In the genomic region with DNA sequence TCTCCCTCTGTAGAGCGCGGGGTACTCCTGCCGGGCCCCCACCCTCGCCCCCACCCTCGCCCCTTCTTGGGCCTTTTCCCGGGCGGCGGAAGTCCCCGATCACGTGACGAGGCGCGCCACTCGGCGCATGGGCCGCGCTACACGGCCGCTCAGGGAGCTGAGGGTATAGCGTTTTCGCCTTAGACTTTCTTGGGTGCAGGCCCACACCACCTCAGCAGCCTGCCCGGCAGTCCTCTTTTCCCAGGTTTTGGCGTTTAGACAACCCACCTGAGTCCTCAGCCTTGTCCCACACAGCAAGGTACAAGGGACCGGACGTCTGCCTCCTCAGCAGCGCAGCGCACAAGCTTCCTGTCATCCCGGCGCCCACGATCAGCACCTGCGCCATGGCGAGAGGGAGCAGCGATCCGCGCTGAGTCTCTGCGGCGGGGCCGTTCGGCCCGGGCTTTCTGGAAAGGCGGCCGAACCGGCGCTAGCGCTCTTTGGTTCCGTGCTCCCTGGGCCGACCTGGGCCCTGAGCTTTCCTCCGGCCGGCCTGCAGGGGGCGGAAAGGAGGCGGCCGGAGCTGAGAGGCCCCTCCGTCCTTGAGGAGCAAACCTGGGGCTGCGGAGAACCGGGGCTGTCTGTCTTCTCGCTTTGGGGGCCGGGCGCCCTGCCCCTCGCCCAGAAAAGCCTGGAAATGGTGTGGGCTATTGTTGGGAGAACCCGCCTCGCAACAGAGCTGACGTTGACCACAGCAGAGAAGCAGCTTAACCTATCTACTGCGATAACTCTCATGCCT, we compare ENCODE assay signal across 8 cellular contexts.
A peak's percentile ranks its signal among the peaks of the same experiment; 100 is the strongest.
DNase-seq lines count a peak whose midpoint lies in the region; ATAC-seq and TF ChIP-seq lines count a peak whose summit lies in the region.

A gene (minus strand): TSS at position 513 of the 778 bp plus-strand sequence.

- in situ Hi-C loops in GM13976 (cut with MboI; ENCODE audit: low sequenced_read_pairs, unreplicated experiment), result no loop called here

- DNase-seq in GM13976 (ENCODE audit: low spot score) (peak; percentile 76), NCI-H226 (peak; percentile 40), activated T-cell treated with anti-CD3 and anti-CD28 coated beads for 24 hours (ENCODE audit: low read depth) (peak; percentile 65), epithelial cell of esophagus (ENCODE audit: low read depth) (peak; percentile 54), midbrain (lab: John Stamatoyannopoulos, UW) (peak; percentile 84), NCI-H146 treated with DMSO at 0.1 percent for 48 hours (lab: John Stamatoyannopoulos, UW; ENCODE audit: unreplicated experiment) (no peak)
- DNase-seq in stimulated activated CD8-positive, alpha-beta memory T cell treated with anti-CD3 and anti-CD28 coated beads, Interleukin-15, amount 100 ng/mL, for 24 hours (ENCODE audit: low read depth), result peak; percentile 47

- ATAC-seq in HG02798 (IDR thresholded peaks at IDR 0.05; ENCODE audit: poor library complexity, unreplicated experiment), result peak; percentile 88

- TF ChIP-seq CTCF in GM13976 (IDR thresholded peaks at IDR 0.05; ENCODE audit: borderline replicate concordance, control extremely low read depth, extremely low read depth, insufficient read depth, missing control alignments), result peak; percentile 89
- TF ChIP-seq CTCF in epithelial cell of esophagus (IDR thresholded peaks at IDR 0.05; ENCODE audit: insufficient read depth, low read depth, low read length, missing control alignments), result peak; percentile 72

- peak within 1 kb of the TSS; percentile 73 for H3K4me3 ChIP-seq in epithelial cell of esophagus (ENCODE audit: low read length)
